In the genomic region with DNA sequence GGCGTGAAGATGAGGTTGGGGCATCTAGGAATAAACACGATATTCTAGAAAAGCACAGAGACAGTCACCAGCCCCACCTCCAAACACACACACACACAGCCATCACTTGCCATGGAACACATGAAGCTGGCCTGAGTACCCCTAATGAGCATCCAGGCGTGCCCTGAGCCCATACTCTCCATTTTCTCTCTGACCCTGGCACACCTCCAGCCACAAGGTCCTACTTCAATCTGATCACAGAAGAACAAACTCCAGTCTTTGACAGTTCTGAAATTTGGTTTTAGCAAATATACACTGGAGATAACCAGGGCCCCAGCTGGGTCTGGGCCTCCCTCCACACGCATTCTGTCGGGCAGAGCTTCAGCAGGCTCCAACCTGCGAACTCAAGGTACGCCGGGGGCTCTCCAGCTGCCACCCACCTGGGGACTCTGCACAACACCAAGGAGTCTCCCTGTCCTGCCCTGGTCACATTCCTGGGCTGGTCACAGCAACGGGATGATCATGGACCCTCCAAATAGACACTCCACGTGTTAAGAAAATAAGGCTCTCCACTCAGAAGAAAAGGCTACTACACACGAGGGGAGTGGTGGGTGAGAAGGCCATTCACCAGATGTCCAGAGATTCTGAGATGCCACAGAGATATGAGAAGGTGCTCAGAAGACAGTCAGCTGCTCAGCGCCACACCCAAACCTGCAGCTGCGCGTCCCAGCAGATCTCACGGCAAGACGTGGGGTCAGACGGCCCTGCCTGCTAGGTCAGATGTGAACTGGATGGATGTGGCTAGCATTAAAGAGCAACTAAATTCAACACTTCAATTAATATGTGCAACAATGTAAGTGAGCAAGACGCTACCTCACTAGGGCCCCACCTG, we compare ENCODE assay signal across 1 cellular context.
TF ChIP-seq lines count a peak whose summit lies in the region.

No MANE protein-coding gene starts in this region.

TF ChIP-seq in GM12878, 131 proteins besides CTCF, POLR2A, EP300 and RAD21 (continued from another document and continues in another):
- TF ChIP-seq SMAD1 (IDR thresholded peaks at IDR 0.05; ENCODE audit: low read depth, partially characterized antibody) (no peak), RB1 (IDR thresholded peaks at IDR 0.05; ENCODE audit: borderline replicate concordance) (no peak), SIX5 (IDR thresholded peaks at IDR 0.05; ENCODE audit: low read depth, low read length, severe bottlenecking) (no peak), ELK1 (IDR thresholded peaks at IDR 0.05; ENCODE audit: low read depth, low read length) (no peak), IRF4 (IDR thresholded peaks at IDR 0.05; ENCODE audit: low read depth, low read length) (no peak), SUZ12 (IDR thresholded peaks at IDR 0.05; ENCODE audit: unreplicated experiment) (no peak), SMC3 (IDR thresholded peaks at IDR 0.05; ENCODE audit: borderline replicate concordance, low read length) (no peak), PML (IDR thresholded peaks at IDR 0.05; ENCODE audit: low read length) (peak; percentile 16; the same call in 1 of the 2 replicates), CBFB (IDR thresholded peaks at IDR 0.05; ENCODE audit: low read depth) (no peak), PKNOX1 (IDR thresholded peaks at IDR 0.05) (0 out of 2 replicates have a peak, but pooled peaks have one; percentile 12), LARP7 (IDR thresholded peaks at IDR 0.05) (0 out of 2 replicates have a peak, but pooled peaks have one; percentile 45), DPF2 (IDR thresholded peaks at IDR 0.05) (no peak), NR2F1 (conservative IDR thresholded peaks at IDR 0.05) (no peak), HDGF (IDR thresholded peaks at IDR 0.05) (0 out of 2 replicates have a peak, but pooled peaks have one; percentile 67), CREM (IDR thresholded peaks at IDR 0.05; ENCODE audit: low read depth) (no peak), SMAD5 (IDR thresholded peaks at IDR 0.05; ENCODE audit: low read depth) (0 out of 2 replicates have a peak, but pooled peaks have one; percentile 33), PAX8 (IDR thresholded peaks at IDR 0.05) (no peak), SKIL (IDR thresholded peaks at IDR 0.05; ENCODE audit: low read depth, poor library complexity, severe bottlenecking) (no peak), NKRF (conservative IDR thresholded peaks at IDR 0.05) (0 out of 2 replicates have a peak, but pooled peaks have one; percentile 22), IKZF1 (conservative IDR thresholded peaks at IDR 0.05) (no peak), ZNF207 (IDR thresholded peaks at IDR 0.05; ENCODE audit: borderline replicate concordance) (no peak), ASH2L (IDR thresholded peaks at IDR 0.05; ENCODE audit: borderline replicate concordance, low read depth) (0 out of 2 replicates have a peak, but pooled peaks have one; percentile 5), POLR2AphosphoS2 (IDR thresholded peaks at IDR 0.05; ENCODE audit: low read depth, low read length) (no peak), IRF3 (IDR thresholded peaks at IDR 0.05) (no peak), MLLT1 (IDR thresholded peaks at IDR 0.05) (0 out of 2 replicates have a peak, but pooled peaks have one; percentile 1), CHD1 (IDR thresholded peaks at IDR 0.05; ENCODE audit: low read depth, low read length) (0 out of 2 replicates have a peak, but pooled peaks have one; percentile 52)
- TF ChIP-seq, protein P1, sequence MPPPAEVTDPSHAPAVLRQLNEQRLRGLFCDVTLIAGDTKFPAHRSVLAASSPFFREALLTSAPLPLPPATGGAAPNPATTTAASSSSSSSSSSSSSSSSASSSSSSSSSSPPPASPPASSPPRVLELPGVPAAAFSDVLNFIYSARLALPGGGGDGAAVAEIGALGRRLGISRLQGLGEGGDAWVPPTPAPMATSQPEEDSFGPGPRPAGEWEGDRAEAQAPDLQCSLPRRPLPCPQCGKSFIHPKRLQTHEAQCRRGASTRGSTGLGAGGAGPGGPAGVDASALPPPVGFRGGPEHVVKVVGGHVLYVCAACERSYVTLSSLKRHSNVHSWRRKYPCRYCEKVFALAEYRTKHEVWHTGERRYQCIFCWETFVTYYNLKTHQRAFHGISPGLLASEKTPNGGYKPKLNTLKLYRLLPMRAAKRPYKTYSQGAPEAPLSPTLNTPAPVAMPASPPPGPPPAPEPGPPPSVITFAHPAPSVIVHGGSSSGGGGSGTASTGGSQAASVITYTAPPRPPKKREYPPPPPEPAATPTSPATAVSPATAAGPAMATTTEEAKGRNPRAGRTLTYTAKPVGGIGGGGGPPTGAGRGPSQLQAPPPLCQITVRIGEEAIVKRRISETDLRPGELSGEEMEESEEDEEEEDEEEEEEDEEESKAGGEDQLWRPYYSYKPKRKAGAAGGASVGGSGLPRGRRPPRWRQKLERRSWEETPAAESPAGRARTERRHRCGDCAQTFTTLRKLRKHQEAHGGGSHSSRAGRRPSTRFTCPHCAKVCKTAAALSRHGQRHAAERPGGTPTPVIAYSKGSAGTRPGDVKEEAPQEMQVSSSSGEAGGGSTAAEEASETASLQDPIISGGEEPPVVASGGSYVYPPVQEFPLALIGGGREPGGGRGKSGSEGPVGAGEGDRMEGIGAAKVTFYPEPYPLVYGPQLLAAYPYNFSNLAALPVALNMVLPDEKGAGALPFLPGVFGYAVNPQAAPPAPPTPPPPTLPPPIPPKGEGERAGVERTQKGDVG (CRISPR knock-in tag; IDR thresholded peaks at IDR 0.05): no peak
- TF ChIP-seq, protein P2, sequence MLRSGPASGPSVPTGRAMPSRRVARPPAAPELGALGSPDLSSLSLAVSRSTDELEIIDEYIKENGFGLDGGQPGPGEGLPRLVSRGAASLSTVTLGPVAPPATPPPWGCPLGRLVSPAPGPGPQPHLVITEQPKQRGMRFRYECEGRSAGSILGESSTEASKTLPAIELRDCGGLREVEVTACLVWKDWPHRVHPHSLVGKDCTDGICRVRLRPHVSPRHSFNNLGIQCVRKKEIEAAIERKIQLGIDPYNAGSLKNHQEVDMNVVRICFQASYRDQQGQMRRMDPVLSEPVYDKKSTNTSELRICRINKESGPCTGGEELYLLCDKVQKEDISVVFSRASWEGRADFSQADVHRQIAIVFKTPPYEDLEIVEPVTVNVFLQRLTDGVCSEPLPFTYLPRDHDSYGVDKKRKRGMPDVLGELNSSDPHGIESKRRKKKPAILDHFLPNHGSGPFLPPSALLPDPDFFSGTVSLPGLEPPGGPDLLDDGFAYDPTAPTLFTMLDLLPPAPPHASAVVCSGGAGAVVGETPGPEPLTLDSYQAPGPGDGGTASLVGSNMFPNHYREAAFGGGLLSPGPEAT (IDR thresholded peaks at IDR 0.05; ENCODE audit: low read depth): no peak
- TF ChIP-seq, protein P3, sequence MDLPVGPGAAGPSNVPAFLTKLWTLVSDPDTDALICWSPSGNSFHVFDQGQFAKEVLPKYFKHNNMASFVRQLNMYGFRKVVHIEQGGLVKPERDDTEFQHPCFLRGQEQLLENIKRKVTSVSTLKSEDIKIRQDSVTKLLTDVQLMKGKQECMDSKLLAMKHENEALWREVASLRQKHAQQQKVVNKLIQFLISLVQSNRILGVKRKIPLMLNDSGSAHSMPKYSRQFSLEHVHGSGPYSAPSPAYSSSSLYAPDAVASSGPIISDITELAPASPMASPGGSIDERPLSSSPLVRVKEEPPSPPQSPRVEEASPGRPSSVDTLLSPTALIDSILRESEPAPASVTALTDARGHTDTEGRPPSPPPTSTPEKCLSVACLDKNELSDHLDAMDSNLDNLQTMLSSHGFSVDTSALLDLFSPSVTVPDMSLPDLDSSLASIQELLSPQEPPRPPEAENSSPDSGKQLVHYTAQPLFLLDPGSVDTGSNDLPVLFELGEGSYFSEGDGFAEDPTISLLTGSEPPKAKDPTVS (IDR thresholded peaks at IDR 0.05; ENCODE audit: low read depth, low read length): no peak
- TF ChIP-seq, protein P4, sequence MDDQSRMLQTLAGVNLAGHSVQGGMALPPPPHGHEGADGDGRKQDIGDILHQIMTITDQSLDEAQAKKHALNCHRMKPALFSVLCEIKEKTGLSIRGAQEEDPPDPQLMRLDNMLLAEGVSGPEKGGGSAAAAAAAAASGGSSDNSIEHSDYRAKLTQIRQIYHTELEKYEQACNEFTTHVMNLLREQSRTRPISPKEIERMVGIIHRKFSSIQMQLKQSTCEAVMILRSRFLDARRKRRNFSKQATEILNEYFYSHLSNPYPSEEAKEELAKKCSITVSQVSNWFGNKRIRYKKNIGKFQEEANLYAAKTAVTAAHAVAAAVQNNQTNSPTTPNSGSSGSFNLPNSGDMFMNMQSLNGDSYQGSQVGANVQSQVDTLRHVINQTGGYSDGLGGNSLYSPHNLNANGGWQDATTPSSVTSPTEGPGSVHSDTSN (IDR thresholded peaks at IDR 0.05; ENCODE audit: insufficient replicate concordance, low read depth, low read length): no peak
